Comparison of ENCODE assay signal across 13 cellular contexts in the genomic region with DNA sequence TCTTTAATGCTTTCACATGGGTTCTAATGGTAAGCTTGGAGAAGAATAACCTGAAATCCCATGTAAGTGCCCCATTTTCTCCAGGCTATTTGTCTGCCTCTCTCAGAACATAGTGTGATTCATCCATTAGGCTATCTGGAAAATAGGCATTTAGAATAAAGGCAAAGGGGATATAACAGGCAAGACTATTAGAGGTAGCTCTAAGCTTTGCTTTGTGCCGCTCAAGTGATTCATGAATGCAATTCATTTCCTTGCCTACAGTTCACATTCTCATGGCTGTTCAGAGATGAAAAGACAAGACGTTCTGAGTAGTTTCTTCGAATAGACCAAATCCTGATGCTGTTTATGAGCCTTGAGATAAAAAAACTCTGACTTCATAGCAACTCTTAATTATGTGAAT.
DNase-seq lines count a peak whose midpoint lies in the region; ATAC-seq, FAIRE-seq and TF ChIP-seq lines count a peak whose summit lies in the region.
"Had no signal": no experiment of that assay in that cellular context is flagged by ENCODE, and none has a peak within 500 bp of the region (broad histone marks: within the 10 kb centered on the region; RNA-seq: fewer than 3 reads in every experiment).

No MANE protein-coding gene starts in this region.

- H3K27me3 ChIP-seq in DOHH2 (ENCODE audit: control insufficient read depth, low read length), result no peaks in the 10 kb centered on the region
- no peaks in the 10 kb centered on the region for H3K27me3 ChIP-seq in OCI-LY1 (ENCODE audit: insufficient read depth, low read length)
- no peaks in the 10 kb centered on the region for H3K27me3 ChIP-seq in GM12878 (replicated peaks in 1 of 2; ENCODE audit: control insufficient read depth in 2 of 2, insufficient read depth in 2 of 2, low read length in 1 of 2)

- DNase-seq in GM12878 (ENCODE audit: low read depth, low spot score) (no peak), natural killer cell (no peak), NCI-H526 treated with DMSO at 0.1 percent for 48 hours (lab: John Stamatoyannopoulos, UW) (no peak)
- DNase-seq: effector CD8-positive, alpha-beta T cell; NCI-H2171 treated with DMSO at 0.1 percent for 48 hours had no signal

- FAIRE-seq in GM12878 (lab: Jason Lieb, UNC), result no peak

- H3K27ac Mint-ChIP-seq in natural killer cell, result peak overlapping the region; percentile 91 to 96

- intact Hi-C loops in GM12878 (cut with micrococcal nuclease; ENCODE audit: unreplicated experiment), result loop anchor here (2.0 kb wide), 1 partner anchor 50 kb away; no protein-coding TSS in a partner anchor
- intact Hi-C loops in natural killer cell (cut with micrococcal nuclease), result no loop called here

- in situ Hi-C loops in GM12878 (cut with MboI), result no loop called here

- peaks cover 28% of the 10 kb centered on the region for H3K36me3 ChIP-seq in DOHH2 (ENCODE audit: control insufficient read depth, low read length)
- H3K36me3 ChIP-seq in OCI-LY1 (ENCODE audit: insufficient read depth, low read length), result peaks cover 9% of the 10 kb centered on the region; the same call in 1 of the 2 replicates
- 0 out of 4 replicates have a peak, but pooled peaks cover 1 to 5% of the 10 kb centered on the region in 2 experiments for H3K36me3 ChIP-seq in GM12878 (ENCODE audit: control insufficient read depth in 2 of 2, insufficient read depth in 2 of 2, low read length in 1 of 2)

- H3K4me1 Mint-ChIP-seq in natural killer cell, result peaks cover 96 to 98% of the 10 kb centered on the region in 2 donors

- peaks cover 87% of the 10 kb centered on the region for H3K4me1 ChIP-seq in DOHH2 (ENCODE audit: control insufficient read depth, low read length)
- peaks cover 87% of the 10 kb centered on the region for H3K4me1 ChIP-seq in OCI-LY1 (ENCODE audit: insufficient read depth, low read length, severe bottlenecking)
- H3K4me1 ChIP-seq in GM12878 (ENCODE audit: control insufficient read depth, insufficient read depth, low read length), result peaks cover 83% of the 10 kb centered on the region

- H4K20me1 ChIP-seq in DOHH2 (ENCODE audit: control insufficient read depth, insufficient read depth, low read depth, low read length), result no peaks in the 10 kb centered on the region
- no peaks in the 10 kb centered on the region for H4K20me1 ChIP-seq in OCI-LY1 (ENCODE audit: insufficient read depth, low read length)
- no peaks in the 10 kb centered on the region for H4K20me1 ChIP-seq in GM12878 (ENCODE audit: control insufficient read depth, insufficient read depth)

- TSS peak; percentile 11 for BruUV-seq in GM12878 (replicated peaks; lab: Mats Ljungman, UMichigan)

- H3K4me3 Mint-ChIP-seq in natural killer cell, result peak overlapping the region; percentile 53
- H3K4me3 Mint-ChIP-seq: CD14-positive monocyte had no signal

- peaks cover 86% of the 10 kb centered on the region for H3K79me2 ChIP-seq in DOHH2 (ENCODE audit: control insufficient read depth, low read length)
- H3K79me2 ChIP-seq in OCI-LY1 (ENCODE audit: insufficient read depth, low read length), result peaks cover 9% of the 10 kb centered on the region
- H3K79me2 ChIP-seq in GM12878 (ENCODE audit: control insufficient read depth, insufficient read depth, low read length), result peaks cover 93% of the 10 kb centered on the region

- no peak for TF ChIP-seq POLR2A in GM12878 (IDR thresholded peaks at IDR 0.05; ENCODE audit: low read depth, low read length)

- H3F3A ChIP-seq in DOHH2 (ENCODE audit: control insufficient read depth, insufficient read depth) (peaks cover 30% of the 10 kb centered on the region), OCI-LY1 (ENCODE audit: insufficient read depth, low read length) (no peaks in the 10 kb centered on the region)

- SMC1A ChIA-PET in GM12878 (lab: Charles Lee; ENCODE audit: uncharacterized antibody, unreplicated experiment), result interaction anchor here (0.7 to 18.1 kb wide), 15 partner anchors 10 to 93 kb away, joined by 3 to 433 read pairs (median 14); a partner anchor contains a TSS

- no peaks in the 10 kb centered on the region for H3K27me3 Mint-ChIP-seq in natural killer cell (ENCODE audit: low read depth in 2 of 2)

- WGBS in GM12878 (ENCODE audit: insufficient coverage, insufficient replicate concordance, low lambda C conversion rate, missing lambda C conversion rate), result 0% methylated on average over 3 of the region's 3 CpGs

- RAD21 ChIA-PET in GM12878 (lab: Charles Lee; ENCODE audit: unreplicated experiment), result interaction anchor here (0.8 to 18.1 kb wide), 10 partner anchors 8 to 93 kb away, joined by 3 to 408 read pairs (median 14); a partner anchor contains a TSS

- no peak for TF ChIP-seq EP300 in GM12878 (IDR thresholded peaks at IDR 0.05; ENCODE audit: borderline replicate concordance in 1 of 2, control insufficient read depth in 1 of 2, low read depth in 2 of 2, low read length in 2 of 2)

- H3K9me2 ChIP-seq in DOHH2 (replicated peaks; ENCODE audit: control insufficient read depth, low read length) (no peaks in the 10 kb centered on the region), OCI-LY1 (ENCODE audit: low read depth, low read length) (no peaks in the 10 kb centered on the region)

- H3K9me3 ChIP-seq in DOHH2 (ENCODE audit: control insufficient read depth, insufficient read depth, low read length) (no peaks in the 10 kb centered on the region), OCI-LY1 (ENCODE audit: low read length) (no peaks in the 10 kb centered on the region), GM12878 (replicated peaks; ENCODE audit: control insufficient read depth, insufficient read depth, low read length) (no peaks in the 10 kb centered on the region)

- H3K27ac ChIP-seq in DOHH2 (ENCODE audit: low read depth, low read length) (peak overlapping the region; percentile 97), OCI-LY1 (ENCODE audit: low read depth, low read length, poor library complexity, severe bottlenecking) (peak overlapping the region; percentile 95), GM12878 (ENCODE audit: control insufficient read depth, insufficient read depth) (peak overlapping the region; percentile 97)
- H3K27ac ChIP-seq: VCaP had no signal

- ATAC-seq in GM12878, result peak; percentile 2; the same call in 1 of the 3 replicates
- ATAC-seq in natural killer cell, result no peak
- no peak for ATAC-seq in GM21390 (IDR thresholded peaks at IDR 0.05; ENCODE audit: unreplicated experiment)
- no peak for ATAC-seq in GM19035 (IDR thresholded peaks at IDR 0.05; ENCODE audit: unreplicated experiment)
- no peak for ATAC-seq in GM21423 (IDR thresholded peaks at IDR 0.05; ENCODE audit: unreplicated experiment)
- ATAC-seq: sciatic nerve had no signal

- peak overlapping the region; percentile 86 for H3K4me2 ChIP-seq in DOHH2 (ENCODE audit: low read length)
- H3K4me2 ChIP-seq in OCI-LY1 (ENCODE audit: low read length), result peak overlapping the region; percentile 59
- peak overlapping the region; percentile 85 for H3K4me2 ChIP-seq in GM12878 (ENCODE audit: control insufficient read depth, insufficient read depth)

- no peak for TF ChIP-seq RAD21 in GM12878 (IDR thresholded peaks at IDR 0.05; ENCODE audit: insufficient read depth, low read depth, low read length)

- peak overlapping the region; percentile 69 for H3K4me3 ChIP-seq in DOHH2 (ENCODE audit: low read length)
- no peak overlapping the region for H3K4me3 ChIP-seq in OCI-LY1 (ENCODE audit: low read depth, low read length, poor library complexity, severe bottlenecking)
- peak overlapping the region; percentile 28; the same call in 1 of the 2 replicates for H3K4me3 ChIP-seq in GM12878

- no peak overlapping the region for H3K9ac ChIP-seq in OCI-LY1 (ENCODE audit: low read length)
- no peak overlapping the region for H3K9ac ChIP-seq in GM12878 (ENCODE audit: control insufficient read depth, insufficient read depth, low read length)

- no peaks in the 10 kb centered on the region for H3K9me3 Mint-ChIP-seq in natural killer cell
- H3K9me3 Mint-ChIP-seq: CD14-positive monocyte had no signal

- POLR2A ChIA-PET in GM12878 (lab: Charles Lee), result interaction anchor here (1.3 to 6.5 kb wide), 7 partner anchors 10 to 98 kb away, joined by 3 to 80 read pairs (median 6); a partner anchor contains a TSS

- no peaks in the 10 kb centered on the region for H3K36me3 Mint-ChIP-seq in natural killer cell

- CTCF ChIA-PET in GM12878 (lab: Yijun Ruan, JAX), result interaction anchor here (0.6 to 5.0 kb wide), 12 partner anchors 10 to 101 kb away, joined by 3 to 37 read pairs (median 4); a partner anchor contains a TSS

- no peak for TF ChIP-seq CTCF in DOHH2 (IDR thresholded peaks at IDR 0.05; ENCODE audit: low read depth, low read length, poor library complexity, severe bottlenecking)
- no peak for TF ChIP-seq CTCF in OCI-LY1 (IDR thresholded peaks at IDR 0.05; ENCODE audit: low read length)
- TF ChIP-seq CTCF in GM12878 (IDR thresholded peaks at IDR 0.05 in 2 of 3, conservative IDR thresholded peaks at IDR 0.05 in 1 of 3; ENCODE audit: control insufficient read depth in 2 of 3, extremely low read depth in 1 of 3, insufficient read depth in 1 of 3, low read depth in 3 of 3, low read length in 3 of 3), result no peak
- TF ChIP-seq CTCF in natural killer cell (IDR thresholded peaks at IDR 0.05), result no peak

- H2AFZ ChIP-seq in OCI-LY1 (ENCODE audit: low read length) (no peak overlapping the region), GM12878 (ENCODE audit: control insufficient read depth, low read depth, low read length) (no peak overlapping the region)

TF ChIP-seq in GM12878, 131 proteins besides CTCF, POLR2A, EP300 and RAD21 (continues in another document):
- TF ChIP-seq NR2F1 (conservative IDR thresholded peaks at IDR 0.05) (no peak), GATAD2B (conservative IDR thresholded peaks at IDR 0.05; ENCODE audit: low read depth) (no peak)
- TF ChIP-seq, protein P1, sequence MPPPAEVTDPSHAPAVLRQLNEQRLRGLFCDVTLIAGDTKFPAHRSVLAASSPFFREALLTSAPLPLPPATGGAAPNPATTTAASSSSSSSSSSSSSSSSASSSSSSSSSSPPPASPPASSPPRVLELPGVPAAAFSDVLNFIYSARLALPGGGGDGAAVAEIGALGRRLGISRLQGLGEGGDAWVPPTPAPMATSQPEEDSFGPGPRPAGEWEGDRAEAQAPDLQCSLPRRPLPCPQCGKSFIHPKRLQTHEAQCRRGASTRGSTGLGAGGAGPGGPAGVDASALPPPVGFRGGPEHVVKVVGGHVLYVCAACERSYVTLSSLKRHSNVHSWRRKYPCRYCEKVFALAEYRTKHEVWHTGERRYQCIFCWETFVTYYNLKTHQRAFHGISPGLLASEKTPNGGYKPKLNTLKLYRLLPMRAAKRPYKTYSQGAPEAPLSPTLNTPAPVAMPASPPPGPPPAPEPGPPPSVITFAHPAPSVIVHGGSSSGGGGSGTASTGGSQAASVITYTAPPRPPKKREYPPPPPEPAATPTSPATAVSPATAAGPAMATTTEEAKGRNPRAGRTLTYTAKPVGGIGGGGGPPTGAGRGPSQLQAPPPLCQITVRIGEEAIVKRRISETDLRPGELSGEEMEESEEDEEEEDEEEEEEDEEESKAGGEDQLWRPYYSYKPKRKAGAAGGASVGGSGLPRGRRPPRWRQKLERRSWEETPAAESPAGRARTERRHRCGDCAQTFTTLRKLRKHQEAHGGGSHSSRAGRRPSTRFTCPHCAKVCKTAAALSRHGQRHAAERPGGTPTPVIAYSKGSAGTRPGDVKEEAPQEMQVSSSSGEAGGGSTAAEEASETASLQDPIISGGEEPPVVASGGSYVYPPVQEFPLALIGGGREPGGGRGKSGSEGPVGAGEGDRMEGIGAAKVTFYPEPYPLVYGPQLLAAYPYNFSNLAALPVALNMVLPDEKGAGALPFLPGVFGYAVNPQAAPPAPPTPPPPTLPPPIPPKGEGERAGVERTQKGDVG (CRISPR knock-in tag; IDR thresholded peaks at IDR 0.05), result no peak
